8 cellular contexts compared by ENCODE assay signal in the genomic region with DNA sequence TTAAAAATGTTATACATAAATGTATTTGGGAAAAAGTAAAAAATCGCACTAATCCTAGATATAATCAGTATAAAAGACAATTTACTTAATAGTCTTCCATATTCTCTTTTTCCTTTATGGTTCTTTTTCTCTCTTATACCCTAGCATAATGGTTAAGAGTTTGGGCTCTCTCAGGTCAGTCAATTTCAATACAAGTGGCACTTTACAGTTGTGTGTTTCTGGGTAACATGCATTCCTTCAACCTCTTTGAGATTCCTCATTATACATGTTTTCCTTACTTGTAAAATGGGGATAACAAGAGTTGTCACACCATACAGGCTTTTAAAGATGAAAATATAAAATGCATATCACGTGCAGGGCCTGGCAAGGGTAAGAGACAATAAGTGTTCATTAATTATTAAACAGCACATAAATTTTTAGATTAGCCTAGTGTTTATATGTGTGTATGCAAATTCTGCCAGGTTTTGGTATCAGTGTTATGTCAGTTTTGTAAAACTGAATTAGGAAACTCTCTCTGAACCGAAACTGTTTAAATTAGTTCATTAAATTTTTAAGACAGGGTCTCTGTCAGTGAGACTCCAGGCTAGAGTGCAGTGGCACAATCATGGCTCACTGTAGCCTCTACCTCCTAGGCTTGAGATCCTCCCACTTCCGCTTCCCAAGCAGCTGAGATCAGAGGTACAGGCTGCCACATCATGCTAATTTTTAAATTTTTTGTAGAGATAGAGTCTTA. TPM values are rescaled to one million over a fixed set of nuclear protein-coding genes. Genes with fewer than 3 reads are reported as not detected.
A peak's percentile ranks its signal among the peaks of the same experiment; 100 is the strongest.
DNase-seq lines count a peak whose midpoint lies in the region; ATAC-seq and TF ChIP-seq lines count a peak whose summit lies in the region.

No MANE protein-coding gene starts in this region.

- no peak overlapping the region for H2AFZ ChIP-seq in neural progenitor cell (replicated peaks)

- in situ Hi-C loops in HAP-1 (cut with MboI; ENCODE audit: low sequenced_read_pairs), result no loop called here

- no peak overlapping the region for H3K4me3 ChIP-seq in neural progenitor cell
- H3K4me3 ChIP-seq in HAP-1, result no peak overlapping the region
- no peak overlapping the region for H3K4me3 ChIP-seq in esophagus muscularis mucosa

- H3K4me1 Mint-ChIP-seq in neural progenitor cell, result no peaks in the 10 kb centered on the region

- TF ChIP-seq CTCF in neural progenitor cell (IDR thresholded peaks at IDR 0.05), result no peak
- no peak for TF ChIP-seq CTCF in esophagus muscularis mucosa (IDR thresholded peaks at IDR 0.05)

- no peak overlapping the region for H3K4me2 ChIP-seq in neural progenitor cell

- DNase-seq in activated CD4-positive, CD25-positive, alpha-beta regulatory T cell (lab: John Stamatoyannopoulos, UW), result no peak
- DNase-seq in NOMO-1 (lab: John Stamatoyannopoulos, UW; ENCODE audit: unreplicated experiment in 2 of 2) (peak; percentile 52 to 69), neural progenitor cell (ENCODE audit: low spot score) (no peak), NCI-H1417 (lab: John Stamatoyannopoulos, UW) (no peak), HAP-1 (ENCODE audit: low spot score in 2 of 2) (no peak), esophagus muscularis mucosa (ENCODE audit: extremely low spot score) (no peak)

- WGBS in esophagus muscularis mucosa, result 74% methylated on average over 4 of the region's 4 CpGs

- TF ChIP-seq POLR2A in esophagus muscularis mucosa (IDR thresholded peaks at IDR 0.05; ENCODE audit: low read depth), result no peak

- no peaks in the 10 kb centered on the region for H3K36me3 Mint-ChIP-seq in neural progenitor cell

- no peaks in the 10 kb centered on the region for H3K27me3 Mint-ChIP-seq in neural progenitor cell (ENCODE audit: insufficient read depth, low read depth)

- no peaks in the 10 kb centered on the region for H3K9me3 ChIP-seq in neural progenitor cell (ENCODE audit: low read depth)
- no peaks in the 10 kb centered on the region for H3K9me3 ChIP-seq in HAP-1
- H3K9me3 ChIP-seq in esophagus muscularis mucosa, result no peaks in the 10 kb centered on the region

- no peak overlapping the region for H3K9ac ChIP-seq in neural progenitor cell

- peak overlapping the region; percentile 39 for H3K27ac Mint-ChIP-seq in neural progenitor cell

- intact Hi-C loops in esophagus muscularis mucosa (cut with DNase I), result no loop called here

- H3K4me1 ChIP-seq in neural progenitor cell, result peaks cover 4% of the 10 kb centered on the region
- H3K4me1 ChIP-seq in HAP-1, result no peaks in the 10 kb centered on the region; the same call in 1 of the 2 replicates
- H3K4me1 ChIP-seq in esophagus muscularis mucosa, result peaks cover 50 to 92% (median 71%) of the 10 kb centered on the region in 4 donors

- H3F3A ChIP-seq in neural progenitor cell (ENCODE audit: low read depth), result no peaks in the 10 kb centered on the region

- no peaks in the 10 kb centered on the region for H3K27me3 ChIP-seq in neural progenitor cell
- H3K27me3 ChIP-seq in HAP-1 (ENCODE audit: low read depth), result peaks cover 8% of the 10 kb centered on the region; the same call in 1 of the 2 replicates
- H3K27me3 ChIP-seq in esophagus muscularis mucosa, result no peaks in the 10 kb centered on the region

- no peak for TF ChIP-seq EP300 in esophagus muscularis mucosa (IDR thresholded peaks at IDR 0.05)

- no peak overlapping the region for H3K4me3 Mint-ChIP-seq in neural progenitor cell

- no peaks in the 10 kb centered on the region for H3K79me2 ChIP-seq in neural progenitor cell (ENCODE audit: low read depth)

- no peaks in the 10 kb centered on the region for H4K20me1 ChIP-seq in neural progenitor cell (ENCODE audit: low read depth)

- no peaks in the 10 kb centered on the region for H3K9me3 Mint-ChIP-seq in neural progenitor cell

- H3K36me3 ChIP-seq in neural progenitor cell, result no peaks in the 10 kb centered on the region
- H3K36me3 ChIP-seq in HAP-1 (replicated peaks), result no peaks in the 10 kb centered on the region
- no peaks in the 10 kb centered on the region for H3K36me3 ChIP-seq in esophagus muscularis mucosa

- peak; percentile 70 to 74 for ATAC-seq in activated CD4-positive, CD25-positive, alpha-beta regulatory T cell treated with anti-CD3 and anti-CD28 coated beads, Interleukin-2, amount 50 U/mL, for 24 hours
- ATAC-seq in HG02759 (IDR thresholded peaks at IDR 0.05; ENCODE audit: unreplicated experiment), result peak; percentile 82

- no peak overlapping the region for H3K27ac ChIP-seq in neural progenitor cell
- no peak overlapping the region for H3K27ac ChIP-seq in esophagus muscularis mucosa (replicated peaks in 1 of 4)

RNA-seq across cellular contexts. Expression of a gene that starts 49.8 kb away (rescaled TPM):
- total RNA-seq in neural progenitor cell (ENCODE audit: low replicate concordance) (9.3 and 17.2 TPM in 2 replicates), esophagus muscularis mucosa (10 to 100 TPM; 66.9 to 96.2 (median 72.1) TPM)

Comparison
In these comparisons a context has a peak if more than half of its experiments do, and no peak if none do; other contexts are left out.
1. DNase-seq: peak in NOMO-1 (2 of 2); none in activated CD4-positive, CD25-positive, alpha-beta regulatory T cell (0 of 4), neural progenitor cell (single experiment), NCI-H1417 (0 of 3), HAP-1 (0 of 2) and esophagus muscularis mucosa (single experiment).